ENCODE assay signal across 1 cellular context in genomic region chr19:45616709-45617027, GRCh38.
TF ChIP-seq lines count a peak whose summit lies in the region.

No MANE protein-coding gene starts in this region.

TF ChIP-seq in H1, 55 proteins besides CTCF, POLR2A, EP300 and RAD21:
- TF ChIP-seq SIN3A (conservative IDR thresholded peaks at IDR 0.05 in 1 of 2, IDR thresholded peaks at IDR 0.05 in 1 of 2; ENCODE audit: low read depth in 1 of 2, low read length in 2 of 2) (0 out of 4 replicates have a peak, but pooled peaks of 1 of the 2 experiments have one; percentile 59), TBP (IDR thresholded peaks at IDR 0.05; ENCODE audit: low read depth, low read length) (0 out of 2 replicates have a peak, but pooled peaks have one; percentile 8), YY1 (IDR thresholded peaks at IDR 0.05; ENCODE audit: low read depth, low read length) (peak; percentile 90), PHF8 (conservative IDR thresholded peaks at IDR 0.05; ENCODE audit: low read depth, low read length) (peak; percentile 39; the same call in 1 of the 2 replicates), RXRA (IDR thresholded peaks at IDR 0.05; ENCODE audit: insufficient read depth, low read depth, low read length) (no peak), BCL11A (IDR thresholded peaks at IDR 0.05; ENCODE audit: low read depth in 2 of 2, low read length in 2 of 2) (no peak), ASH2L (IDR thresholded peaks at IDR 0.05; ENCODE audit: low read length) (peak; percentile 5)
